8 cellular contexts compared by ENCODE assay signal in genomic region chr2:225041210-225041870, GRCh38.
DNase-seq lines count a peak whose midpoint lies in the region; ATAC-seq and TF ChIP-seq lines count a peak whose summit lies in the region.

No MANE protein-coding gene starts in this region.

- H3K4me2 ChIP-seq in DOHH2 (ENCODE audit: low read length) (peak overlapping the region; percentile 79), KMS-11 (peak overlapping the region; percentile 80)

- H3K9me3 ChIP-seq in DOHH2 (ENCODE audit: control insufficient read depth, insufficient read depth, low read length) = no peaks in the 10 kb centered on the region
- H3K9me3 ChIP-seq in muscle layer of colon (ENCODE audit: low read length) = no peaks in the 10 kb centered on the region

- no peak overlapping the region for H3K27ac ChIP-seq in DOHH2 (ENCODE audit: low read depth, low read length)
- H3K27ac ChIP-seq in KMS-11 = peak overlapping the region; percentile 59
- no peak overlapping the region for H3K27ac ChIP-seq in muscle layer of colon (ENCODE audit: low read depth, low read length)

- peak; percentile 51 for DNase-seq in activated CD4-positive, alpha-beta T cell treated with anti-CD3 and anti-CD28 coated beads, Interleukin-2, amount 50 U/mL, for 1 hour
- peak; percentile 48 to 55 (median 53) for DNase-seq in effector memory CD8-positive, alpha-beta T cell
- DNase-seq in stimulated activated CD8-positive, alpha-beta memory T cell treated with anti-CD3 and anti-CD28 coated beads, Interleukin-7, amount 100 ng/mL, for 4 hours (ENCODE audit: low read depth in 2 of 2) = peak; percentile 64 to 65
- DNase-seq in COR-L47 (lab: John Stamatoyannopoulos, UW) = no peak

- H3K36me3 ChIP-seq in DOHH2 (ENCODE audit: control insufficient read depth, low read length) (no peaks in the 10 kb centered on the region), KMS-11 (ENCODE audit: insufficient read depth) (no peaks in the 10 kb centered on the region), muscle layer of colon (ENCODE audit: insufficient read depth, low read length) (no peaks in the 10 kb centered on the region)

- H3K36me3 Mint-ChIP-seq in effector memory CD8-positive, alpha-beta T cell (ENCODE audit: insufficient read depth) = peaks cover 17% of the 10 kb centered on the region

- peak overlapping the region; percentile 78 for H3K4me3 ChIP-seq in DOHH2 (ENCODE audit: low read length)
- peak overlapping the region; percentile 36 for H3K4me3 ChIP-seq in KMS-11 (IDR thresholded peaks at IDR 0.05; ENCODE audit: insufficient read depth, low read depth, low read length)
- H3K4me3 ChIP-seq in muscle layer of colon (ENCODE audit: low read depth in 1 of 2, low read length in 2 of 2) = peak overlapping the region; percentile 46 to 61

- no peaks in the 10 kb centered on the region for H3K27me3 Mint-ChIP-seq in effector memory CD8-positive, alpha-beta T cell

- H3K9ac ChIP-seq in KMS-11 (peak overlapping the region; percentile 56; the same call in 1 of the 2 replicates), muscle layer of colon (ENCODE audit: low read length) (no peak overlapping the region)

- no peaks in the 10 kb centered on the region for H3F3A ChIP-seq in DOHH2 (ENCODE audit: control insufficient read depth, insufficient read depth)

- TF ChIP-seq CTCF in DOHH2 (IDR thresholded peaks at IDR 0.05; ENCODE audit: low read depth, low read length, poor library complexity, severe bottlenecking) = no peak
- no peak for TF ChIP-seq CTCF in KMS-11 (conservative IDR thresholded peaks at IDR 0.05; ENCODE audit: low read depth, low read length)

- H3K27me3 ChIP-seq in DOHH2 (ENCODE audit: control insufficient read depth, low read length) (peaks cover 59% of the 10 kb centered on the region), KMS-11 (ENCODE audit: insufficient read depth, low read depth) (no peaks in the 10 kb centered on the region), muscle layer of colon (ENCODE audit: control insufficient read depth in 1 of 2, insufficient read depth in 2 of 2, low read length in 2 of 2) (peaks cover 0 to 7% of the 10 kb centered on the region in 2 donors)

- no peaks in the 10 kb centered on the region for H4K20me1 ChIP-seq in DOHH2 (ENCODE audit: control insufficient read depth, insufficient read depth, low read depth, low read length)
- no peaks in the 10 kb centered on the region for H4K20me1 ChIP-seq in KMS-11 (ENCODE audit: insufficient read depth)

- H3K9me3 Mint-ChIP-seq in effector memory CD8-positive, alpha-beta T cell = no peaks in the 10 kb centered on the region

- peak overlapping the region; percentile 81 for H2AFZ ChIP-seq in KMS-11 (ENCODE audit: low read depth)

- peak overlapping the region; percentile 92 to 98 for H3K27ac Mint-ChIP-seq in effector memory CD8-positive, alpha-beta T cell

- no peaks in the 10 kb centered on the region for H3K79me2 ChIP-seq in DOHH2 (ENCODE audit: control insufficient read depth, low read length)
- H3K79me2 ChIP-seq in KMS-11 (ENCODE audit: insufficient read depth, low read depth) = no peaks in the 10 kb centered on the region

- peaks cover 41 to 57% of the 10 kb centered on the region in 2 donors for H3K4me1 Mint-ChIP-seq in effector memory CD8-positive, alpha-beta T cell (ENCODE audit: low read depth in 2 of 2)

- peak; percentile 63 for ATAC-seq in GM21529 (IDR thresholded peaks at IDR 0.05; ENCODE audit: unreplicated experiment)
- peak; percentile 72 for ATAC-seq in effector memory CD8-positive, alpha-beta T cell (replicated peaks)

- peak overlapping the region; percentile 90 to 99 for H3K4me3 Mint-ChIP-seq in effector memory CD8-positive, alpha-beta T cell

- H3K4me1 ChIP-seq in DOHH2 (ENCODE audit: control insufficient read depth, low read length) (peaks cover 27% of the 10 kb centered on the region), KMS-11 (ENCODE audit: low read depth, poor library complexity, severe bottlenecking) (peaks cover 17% of the 10 kb centered on the region), muscle layer of colon (ENCODE audit: insufficient read depth, low read length) (peaks cover 4% of the 10 kb centered on the region)

- H3K9me2 ChIP-seq in DOHH2 (replicated peaks; ENCODE audit: control insufficient read depth, low read length) = no peaks in the 10 kb centered on the region
